21 cellular contexts compared by ENCODE assay signal in genomic region chr6:106752641-106753040, GRCh38.
"Had no signal": no experiment of that assay in that cellular context is flagged by ENCODE, and none has a peak within 500 bp of the region (broad histone marks: within the 10 kb centered on the region; RNA-seq: fewer than 3 reads in every experiment).

No MANE protein-coding gene starts in this region.

- H3K4me1 ChIP-seq: parathyroid adenoma had no signal

- H3K27me3 ChIP-seq: neutrophil, thyroid gland had no signal

- H3K36me3 ChIP-seq: neutrophil, thyroid gland had no signal

- H3K36me3 Mint-ChIP-seq: brain, natural killer cell had no signal

- H3K4me1 Mint-ChIP-seq: activated CD4-positive, alpha-beta T cell treated with anti-CD3 and anti-CD28 coated beads, Interleukin-2, amount 10 ng/mL, durations not matched to agents 7 days and 5 days; natural killer cell had no signal

- H3K27ac Mint-ChIP-seq: activated CD4-positive, alpha-beta T cell treated with anti-CD3 and anti-CD28 coated beads, Interleukin-2, amount 10 ng/mL, durations not matched to agents 7 days and 5 days; activated CD8-positive, alpha-beta T cell treated with anti-CD3 and anti-CD28 coated beads, Interleukin-2, amount 10 ng/mL, durations not matched to agents 7 days and 5 days; activated naive CD4-positive, alpha-beta T cell treated with anti-CD3 and anti-CD28 coated beads for 36 hours; endodermal cell; natural killer cell had no signal

- H3K4me3 Mint-ChIP-seq: activated CD4-positive, alpha-beta T cell treated with anti-CD3 and anti-CD28 coated beads, Interleukin-2, amount 10 ng/mL, durations not matched to agents 7 days and 5 days; activated CD8-positive, alpha-beta T cell treated with anti-CD3 and anti-CD28 coated beads, Interleukin-2, amount 10 ng/mL, durations not matched to agents 7 days and 5 days; activated naive CD4-positive, alpha-beta T cell treated with anti-CD3 and anti-CD28 coated beads for 36 hours; activated T-cell treated with anti-CD3 and anti-CD28 coated beads, Interleukin-2, amount 50 U/mL, for 4 hours; brain; endodermal cell; natural killer cell had no signal

- DNase-seq: activated CD4-positive, alpha-beta T cell treated with anti-CD3 and anti-CD28 coated beads, Interleukin-2, amount 10 ng/mL, durations not matched to agents 7 days and 5 days; activated CD4-positive, CD25-positive, alpha-beta regulatory T cell; activated CD8-positive, alpha-beta T cell treated with anti-CD3 and anti-CD28 coated beads, Interleukin-2, amount 10 ng/mL, durations not matched to agents 7 days and 5 days; activated naive CD4-positive, alpha-beta T cell treated with anti-CD3 and anti-CD28 coated beads for 36 hours; activated T-cell treated with anti-CD3 and anti-CD28 coated beads, Interleukin-2, amount 50 U/mL, for 4 hours; central memory CD4-positive, alpha-beta T cell; dorsolateral prefrontal cortex; endodermal cell; erythroblast; head of caudate nucleus; natural killer cell; stimulated activated CD4-positive, alpha-beta T cell treated with anti-CD3 and anti-CD28 coated beads, Interleukin-12 subunit alpha, Interleukin-12 subunit beta, amount 100 ng/mL, for 4 hours; stimulated activated CD4-positive, alpha-beta T cell treated with anti-CD3 and anti-CD28 coated beads, Interleukin-2, amount 100 ng/mL, for 24 hours; stimulated activated naive CD4-positive, alpha-beta T cell treated with Interleukin-2 at 50 U/mL for 16 hours; T1000; thyroid gland had no signal

- H3K27ac ChIP-seq: dorsolateral prefrontal cortex, neutrophil, parathyroid adenoma had no signal

- H3K9me3 ChIP-seq: neutrophil, thyroid gland had no signal

- H3K9me3 Mint-ChIP-seq: activated CD4-positive, alpha-beta T cell treated with anti-CD3 and anti-CD28 coated beads, Interleukin-2, amount 10 ng/mL, durations not matched to agents 7 days and 5 days; activated naive CD4-positive, alpha-beta T cell treated with anti-CD3 and anti-CD28 coated beads for 36 hours; activated T-cell treated with anti-CD3 and anti-CD28 coated beads, Interleukin-2, amount 50 U/mL, for 4 hours; brain; endodermal cell; natural killer cell had no signal

- H3K4me3 ChIP-seq: dorsolateral prefrontal cortex, thyroid gland had no signal

- FAIRE-seq: colon, frontal cortex had no signal

- ATAC-seq: activated CD8-positive, alpha-beta T cell treated with anti-CD3 and anti-CD28 coated beads, Interleukin-2, amount 10 ng/mL, durations not matched to agents 7 days and 5 days; activated T-cell treated with anti-CD3 and anti-CD28 coated beads, Interleukin-2, amount 50 U/mL, for 4 hours; natural killer cell had no signal
